Comparison of ENCODE assay signal across 2 cellular contexts in genomic region chr2:10285191-10285577, GRCh38.
TF ChIP-seq lines count a peak whose summit lies in the region.

No MANE protein-coding gene starts in this region.

TF ChIP-seq in IMR-90, 13 proteins besides CTCF, POLR2A, EP300 and RAD21:
- TF ChIP-seq CHD1 (IDR thresholded peaks at IDR 0.05; ENCODE audit: low read depth, low read length) (no peak), MAZ (IDR thresholded peaks at IDR 0.05; ENCODE audit: borderline replicate concordance, low read depth, low read length) (no peak), NFE2L2 (IDR thresholded peaks at IDR 0.05; ENCODE audit: low read depth, low read length) (no peak), MAFK (IDR thresholded peaks at IDR 0.05; ENCODE audit: low read depth, low read length) (no peak), MXI1 (IDR thresholded peaks at IDR 0.05; ENCODE audit: borderline replicate concordance, low read depth, low read length) (no peak), ELK1 (IDR thresholded peaks at IDR 0.05; ENCODE audit: borderline replicate concordance, low read depth, low read length) (no peak), SMC3 (IDR thresholded peaks at IDR 0.05; ENCODE audit: low read depth, low read length) (no peak), BHLHE40 (IDR thresholded peaks at IDR 0.05; ENCODE audit: low read depth, low read length) (no peak)

TF ChIP-seq in H1, 55 proteins besides CTCF, POLR2A, EP300 and RAD21:
- TF ChIP-seq TEAD4 (IDR thresholded peaks at IDR 0.05; ENCODE audit: low read depth, low read length) (no peak), E2F6 (IDR thresholded peaks at IDR 0.05) (no peak), KDM5A (IDR thresholded peaks at IDR 0.05; ENCODE audit: low read length) (no peak), SP4 (IDR thresholded peaks at IDR 0.05; ENCODE audit: low read length) (no peak), SIRT6 (IDR thresholded peaks at IDR 0.05; ENCODE audit: low read length) (no peak), EZH2 (IDR thresholded peaks at IDR 0.05; ENCODE audit: low read depth, low read length, severe bottlenecking) (no peak), TAF7 (optimal IDR thresholded peaks at IDR 0.05; ENCODE audit: borderline replicate concordance, low read depth, low read length) (no peak), BACH1 (IDR thresholded peaks at IDR 0.05; ENCODE audit: low read length) (no peak), TBP (IDR thresholded peaks at IDR 0.05; ENCODE audit: low read depth, low read length) (no peak), EGR1 (IDR thresholded peaks at IDR 0.05; ENCODE audit: borderline replicate concordance, low read depth, low read length) (no peak), HDAC6 (IDR thresholded peaks at IDR 0.05; ENCODE audit: low read depth, low read length) (no peak), GABPA (IDR thresholded peaks at IDR 0.05; ENCODE audit: borderline replicate concordance, insufficient read depth, low read length) (no peak), CBX5 (IDR thresholded peaks at IDR 0.05; ENCODE audit: low read depth, low read length) (no peak), JUND (IDR thresholded peaks at IDR 0.05; ENCODE audit: low read length) (no peak), BRCA1 (IDR thresholded peaks at IDR 0.05; ENCODE audit: low read depth, low read length) (no peak), ATF2 (IDR thresholded peaks at IDR 0.05; ENCODE audit: low read length) (no peak), PHF8 (conservative IDR thresholded peaks at IDR 0.05; ENCODE audit: low read depth, low read length) (no peak), SIX5 (IDR thresholded peaks at IDR 0.05; ENCODE audit: low read depth, low read length) (no peak), RBBP5 (IDR thresholded peaks at IDR 0.05; ENCODE audit: borderline replicate concordance, low read depth, low read length) (no peak), SP2 (IDR thresholded peaks at IDR 0.05; ENCODE audit: low read length) (no peak)
